Comparison of ENCODE assay signal across 24 cellular contexts in genomic region chr7:40694041-40694809, GRCh38.
"Had no signal": no experiment of that assay in that cellular context is flagged by ENCODE, and none has a peak within 500 bp of the region (broad histone marks: within the 10 kb centered on the region; RNA-seq: fewer than 3 reads in every experiment).

No MANE protein-coding gene starts in this region.

- H3K4me3 Mint-ChIP-seq: activated naive CD8-positive, alpha-beta T cell treated with anti-CD3 and anti-CD28 coated beads for 36 hours; activated T-helper 1 cell treated with anti-CD3 and anti-CD28 coated beads, Interleukin-12 subunit alpha, Interleukin-12 subunit beta, Interleukin-2, Interleukin-4 antibody, amounts not matched to agents 30 ng/mL and 10 ng/mL and 1 ng/mL, durations not matched to agents 14 hours and 24 hours and 36 hours; nephron progenitor cell had no signal

- H3K27ac Mint-ChIP-seq: activated naive CD8-positive, alpha-beta T cell treated with anti-CD3 and anti-CD28 coated beads for 36 hours; activated T-helper 1 cell treated with anti-CD3 and anti-CD28 coated beads, Interleukin-12 subunit alpha, Interleukin-12 subunit beta, Interleukin-2, Interleukin-4 antibody, amounts not matched to agents 30 ng/mL and 10 ng/mL and 1 ng/mL, durations not matched to agents 14 hours and 24 hours and 36 hours; nephron progenitor cell had no signal

- DNase-seq: activated CD4-positive, alpha-beta T cell treated with anti-CD3 and anti-CD28 coated beads, Interleukin-2, amount 50 U/mL, for 48 hours; activated gamma-delta T cell treated with Interleukin-2 at 50 U/mL for 16 hours; activated naive CD8-positive, alpha-beta T cell treated with anti-CD3 and anti-CD28 coated beads for 36 hours; activated T-cell treated with anti-CD3 and anti-CD28 coated beads for 4 hours; cerebellar nuclear complex; cortex of kidney; erythroblast; gastrocnemius medialis; head of caudate nucleus; kidney; midbrain; nephron progenitor cell; nucleus accumbens; posterior cingulate gyrus; spleen; stimulated activated CD8-positive, alpha-beta memory T cell treated with anti-CD3 and anti-CD28 coated beads, Interleukin-4, amount 100 ng/mL, for 48 hours; stimulated activated naive CD4-positive, alpha-beta T cell; T-helper 2 cell; thyroid gland had no signal

- FAIRE-seq: endometrium, kidney, TTC549 had no signal

- H3K27me3 Mint-ChIP-seq: activated naive CD8-positive, alpha-beta T cell treated with anti-CD3 and anti-CD28 coated beads for 36 hours had no signal

- H3K9me3 ChIP-seq: gastrocnemius medialis, spleen, thyroid gland had no signal

- H3K27me3 ChIP-seq: gastrocnemius medialis, spleen, thyroid gland had no signal

- H3K27ac ChIP-seq: gastrocnemius medialis, spleen, thyroid gland had no signal

- H3K4me1 ChIP-seq: gastrocnemius medialis, spleen, thyroid gland had no signal

- H3K4me3 ChIP-seq: gastrocnemius medialis, lung, spleen, thyroid gland had no signal

- H3K36me3 Mint-ChIP-seq: activated naive CD8-positive, alpha-beta T cell treated with anti-CD3 and anti-CD28 coated beads for 36 hours had no signal

- H3K36me3 ChIP-seq: gastrocnemius medialis, spleen, thyroid gland had no signal

- H3K9me3 Mint-ChIP-seq: activated naive CD8-positive, alpha-beta T cell treated with anti-CD3 and anti-CD28 coated beads for 36 hours; activated T-helper 1 cell treated with anti-CD3 and anti-CD28 coated beads, Interleukin-12 subunit alpha, Interleukin-12 subunit beta, Interleukin-2, Interleukin-4 antibody, amounts not matched to agents 30 ng/mL and 10 ng/mL and 1 ng/mL, durations not matched to agents 14 hours and 24 hours and 36 hours; nephron progenitor cell had no signal

- ATAC-seq: gastrocnemius medialis, left lobe of liver had no signal
